ENCODE assay signal across 8 cellular contexts in the genomic region with DNA sequence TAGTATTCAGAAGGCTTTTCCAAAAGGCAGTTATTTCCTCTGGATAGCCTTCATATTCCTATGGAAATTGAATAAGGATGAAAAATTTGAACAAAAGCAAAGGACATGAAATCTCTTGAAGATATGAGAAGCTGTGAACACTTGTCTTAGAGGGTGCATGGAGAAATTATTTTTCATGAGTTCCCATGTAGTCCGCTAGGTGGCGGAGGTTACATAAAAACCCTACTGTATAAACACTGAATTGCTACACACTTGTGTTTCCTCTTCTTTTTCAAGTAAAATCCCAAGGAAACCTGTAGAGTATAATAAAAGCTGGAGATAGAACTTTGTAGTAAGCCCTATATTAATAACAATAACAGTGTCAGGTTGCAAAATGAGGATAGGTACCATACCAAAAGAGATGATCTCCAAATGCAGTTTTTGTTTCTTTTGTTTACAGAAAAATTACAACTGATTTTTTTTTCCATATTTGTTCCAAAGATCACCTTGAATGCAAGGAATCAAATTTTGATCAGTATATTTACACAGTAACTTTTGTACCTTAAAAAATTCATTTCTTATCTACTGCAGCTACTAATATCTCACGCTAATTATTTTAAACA. TPM values are rescaled to one million over a fixed set of nuclear protein-coding genes. Genes with fewer than 3 reads are reported as not detected.
DNase-seq lines count a peak whose midpoint lies in the region; TF ChIP-seq lines count a peak whose summit lies in the region.

No MANE protein-coding gene starts in this region.

- peak in 2 of 5 donors; percentile 35 to 43 for DNase-seq in CD4-positive, alpha-beta memory T cell
- DNase-seq in MM.1S = peak; percentile 36
- peak; percentile 3 to 56 for DNase-seq in foreskin fibroblast
- DNase-seq in retina = peak; percentile 29
- no peak for DNase-seq in NCI-H774 (lab: John Stamatoyannopoulos, UW)
- no peak for DNase-seq in cerebellar nuclear complex (lab: John Stamatoyannopoulos, UW)

- no peak overlapping the region for H3K9ac ChIP-seq in MM.1S (ENCODE audit: low read length)

- H3K36me3 ChIP-seq in CD4-positive, alpha-beta memory T cell (ENCODE audit: insufficient read depth, low read length) = no peaks in the 10 kb centered on the region
- H3K36me3 ChIP-seq in MM.1S (replicated peaks; ENCODE audit: insufficient read depth, low read length) = no peaks in the 10 kb centered on the region

- CTCF ChIA-PET in CD4-positive, alpha-beta memory T cell (lab: Charles Lee; ENCODE audit: partially characterized antibody) = interaction anchor here (0.8 to 3.9 kb wide), 6 partner anchors 9 to 858 kb away, joined by 3 to 34 read pairs (median 8); no protein-coding TSS in a partner anchor

- H3K36me3 Mint-ChIP-seq in CD4-positive, alpha-beta memory T cell = peaks cover 0 to 3% of the 10 kb centered on the region in 2 donors

- peak overlapping the region; percentile 1 for H3K27ac ChIP-seq in CD4-positive, alpha-beta memory T cell (ENCODE audit: low read depth, low read length)
- H3K27ac ChIP-seq in MM.1S (ENCODE audit: low read length) (no peak overlapping the region), VCaP (no peak overlapping the region; the same call in 1 of the 2 replicates)

- POLR2A ChIA-PET in CD4-positive, alpha-beta memory T cell (lab: Charles Lee; ENCODE audit: partially characterized antibody) = interaction anchor here (0.7 to 1.9 kb wide), 5 partner anchors 38 to 859 kb away, joined by 3 to 9 read pairs (median 7); no protein-coding TSS in a partner anchor

- H3K9me3 Mint-ChIP-seq in CD4-positive, alpha-beta memory T cell = peaks cover 0 to 11% (median 1%) of the 10 kb centered on the region in 8 donors

- H3K4me1 Mint-ChIP-seq in CD4-positive, alpha-beta memory T cell = peaks cover 0 to 15% (median 3%) of the 10 kb centered on the region in 4 donors

- H3K9me2 ChIP-seq in MM.1S (replicated peaks; ENCODE audit: insufficient read depth, low read length) = no peaks in the 10 kb centered on the region

- no peak overlapping the region for H3K4me3 ChIP-seq in CD4-positive, alpha-beta memory T cell (ENCODE audit: low read length in 2 of 2)
- H3K4me3 ChIP-seq in MM.1S (ENCODE audit: low read length) = no peak overlapping the region
- no peak overlapping the region for H3K4me3 ChIP-seq in foreskin fibroblast (ENCODE audit: low read depth in 1 of 2, low read length in 2 of 2)

- no peaks in the 10 kb centered on the region for H3K9me3 ChIP-seq in CD4-positive, alpha-beta memory T cell (ENCODE audit: control insufficient read depth in 1 of 2, low read length in 2 of 2)
- no peaks in the 10 kb centered on the region for H3K9me3 ChIP-seq in MM.1S (replicated peaks; ENCODE audit: insufficient read depth, low read length)

- no peak overlapping the region for H3K4me2 ChIP-seq in MM.1S (ENCODE audit: low read depth, low read length)

- no peaks in the 10 kb centered on the region for H3K79me2 ChIP-seq in MM.1S (ENCODE audit: low read length)

- H3K4me3 Mint-ChIP-seq in CD4-positive, alpha-beta memory T cell = peak overlapping the region in 6 of 8 donors; percentile 7 to 74 (median 60)

- H3K4me1 ChIP-seq in CD4-positive, alpha-beta memory T cell (ENCODE audit: insufficient read depth, low read length) = no peaks in the 10 kb centered on the region
- 0 out of 2 replicates have a peak, but pooled peaks cover 4% of the 10 kb centered on the region for H3K4me1 ChIP-seq in MM.1S (ENCODE audit: low read length)

- TF ChIP-seq CTCF in GM12874 (IDR thresholded peaks at IDR 0.05; ENCODE audit: insufficient read depth, low read depth, low read length) (peak; percentile 72), MM.1S (IDR thresholded peaks at IDR 0.05; ENCODE audit: low read length) (peak; percentile 53), VCaP (conservative IDR thresholded peaks at IDR 0.05) (peak; percentile 86), foreskin fibroblast (IDR thresholded peaks at IDR 0.05; ENCODE audit: low read depth, low read length) (peak; percentile 70)

- no peaks in the 10 kb centered on the region for H3K27me3 ChIP-seq in CD4-positive, alpha-beta memory T cell (ENCODE audit: insufficient read depth, low read length)
- 0 out of 2 replicates have a peak, but pooled peaks cover 5% of the 10 kb centered on the region for H3K27me3 ChIP-seq in MM.1S (replicated peaks; ENCODE audit: insufficient read depth, low read length)

- no peaks in the 10 kb centered on the region for H3F3A ChIP-seq in MM.1S (ENCODE audit: insufficient read depth, low read length)

- intact Hi-C loops in CD4-positive, alpha-beta memory T cell (cut with micrococcal nuclease) = loop anchor here (1.0 to 5.0 kb wide), 2 partner anchors 38 to 846 kb away; no protein-coding TSS in a partner anchor

- H3K27me3 Mint-ChIP-seq in CD4-positive, alpha-beta memory T cell = peaks cover 12 to 23% of the 10 kb centered on the region in 2 donors

- H4K20me1 ChIP-seq in MM.1S (ENCODE audit: insufficient read depth, low read length) = no peaks in the 10 kb centered on the region

- no peak overlapping the region for H2AFZ ChIP-seq in MM.1S (ENCODE audit: low read length)

- H3K27ac Mint-ChIP-seq in CD4-positive, alpha-beta memory T cell = peak overlapping the region in 4 of 7 donors; percentile 56 to 84 (median 80)

RNA-seq across cellular contexts. Expression of a gene that starts 37.8 kb away (rescaled TPM):
- total RNA-seq in CD4-positive, alpha-beta memory T cell = not detected
- polyA plus RNA-seq in CD4-positive, alpha-beta memory T cell = under 1 TPM in 1 of 2 donors, not detected in 1; 0.22 TPM

RNA-seq across cellular contexts. Expression of a gene that starts 57.8 kb away (rescaled TPM):
- not detected for total RNA-seq in CD4-positive, alpha-beta memory T cell
- polyA plus RNA-seq in CD4-positive, alpha-beta memory T cell = not detected

Comparison
In these comparisons a context has a peak if more than half of its experiments do, and no peak if none do; other contexts are left out.
1. DNase-seq: peak in MM.1S (single experiment), foreskin fibroblast (2 of 2) and retina (single experiment); none in NCI-H774 (single experiment) and cerebellar nuclear complex (0 of 2).
2. Peak in every context shown above with its lines, with median percentiles within 50 percentile points of each other: CTCF ChIP-seq.